ENCODE assay signal across 39 cellular contexts in genomic region chr14:70133461-70133860, GRCh38. TPM values are rescaled to one million over a fixed set of nuclear protein-coding genes. Genes with fewer than 3 reads are reported as not detected.
DNase-seq lines count a peak whose midpoint lies in the region; ATAC-seq, FAIRE-seq and TF ChIP-seq lines count a peak whose summit lies in the region.
"Had no signal": no experiment of that assay in that cellular context is flagged by ENCODE, and none has a peak within 500 bp of the region (broad histone marks: within the 10 kb centered on the region; RNA-seq: fewer than 3 reads in every experiment).

No MANE protein-coding gene starts in this region.

- H3K9me1 ChIP-seq in IMR-90 (ENCODE audit: insufficient read depth, low read length): no peaks in the 10 kb centered on the region

- in situ Hi-C loops in HepG2 (cut with HindIII; ENCODE audit: extremely low pct_ligation_motif_present, low pct_unique_long_range_greater_than_20kb) (no loop called here), IMR-90 (cut with MboI; ENCODE audit: low sequenced_read_pairs) (no loop called here)

- TF ChIP-seq POLR2A in HepG2 (IDR thresholded peaks at IDR 0.05; ENCODE audit: insufficient read depth in 1 of 2, low read depth in 2 of 2, low read length in 2 of 2) (no peak), right lobe of liver (IDR thresholded peaks at IDR 0.05) (no peak), A549 (IDR thresholded peaks at IDR 0.05; ENCODE audit: low read length) (no peak), IMR-90 (IDR thresholded peaks at IDR 0.05; ENCODE audit: low read depth, low read length) (no peak), thyroid gland (IDR thresholded peaks at IDR 0.05) (no peak)

- no peaks in the 10 kb centered on the region for H3K9me3 ChIP-seq in HepG2 (ENCODE audit: low read length)
- no peaks in the 10 kb centered on the region for H3K9me3 ChIP-seq in right lobe of liver
- H3K9me3 ChIP-seq in A549: no peaks in the 10 kb centered on the region
- no peaks in the 10 kb centered on the region for H3K9me3 ChIP-seq in IMR-90 (ENCODE audit: control insufficient read depth, insufficient read depth, low read length)
- no peaks in the 10 kb centered on the region for H3K9me3 ChIP-seq in thyroid gland
- H3K9me3 ChIP-seq: BE2C; BLaER1; BLaER1 treated with 17β-estradiol and CSF1 and Interleukin-3, amounts not matched to agents 10 nM and 100 nM; Caco-2 had no signal

- no peak overlapping the region for H3K18ac ChIP-seq in IMR-90 (ENCODE audit: low read depth, low read length)

- no peaks in the 10 kb centered on the region for H3K36me3 Mint-ChIP-seq in nephron progenitor cell (ENCODE audit: low read depth)
- no peaks in the 10 kb centered on the region for H3K36me3 Mint-ChIP-seq in activated CD8-positive, alpha-beta memory T cell treated with anti-CD3 and anti-CD28 coated beads, Interleukin-2, amount 10 ng/mL, durations not matched to agents 7 days and 5 days
- H3K36me3 Mint-ChIP-seq: CD14-positive monocyte; CD4-positive, alpha-beta memory T cell; CD4-positive, CD25-positive, alpha-beta regulatory T cell; CD8-positive, alpha-beta memory T cell; CD8-positive, alpha-beta T cell had no signal

- CTCF ChIA-PET in HepG2 (lab: Yijun Ruan, JAX; ENCODE audit: low intra/inter-chr PET ratio, low total read pairs) (no interaction called here), A549 (lab: Yijun Ruan, JAX) (interaction anchor here (1.3 to 1.4 kb wide), 2 partner anchors 9 to 13 kb away, joined by 3 to 5 read pairs; no protein-coding TSS in a partner anchor), IMR-90 (lab: Yijun Ruan, JAX) (interaction anchor here (0.6 kb wide), 1 partner anchor 67 kb away, joined by 3 read pairs; no protein-coding TSS in a partner anchor)
- CTCF ChIA-PET in activated CD8-positive, alpha-beta memory T cell treated with anti-CD3 and anti-CD28 coated beads, Interleukin-2, amount 10 ng/mL, durations not matched to agents 7 days and 5 days (lab: Charles Lee): no interaction called here

- TF ChIP-seq EP300 in HepG2 (IDR thresholded peaks at IDR 0.05; ENCODE audit: low read depth in 2 of 2, low read length in 2 of 2) (no peak), HepG2 (CRISPR knock-in tag; IDR thresholded peaks at IDR 0.05; ENCODE audit: borderline replicate concordance) (no peak), A549 (IDR thresholded peaks at IDR 0.05) (no peak)

- H3K9ac ChIP-seq in HepG2 (ENCODE audit: insufficient read depth, low read depth, low read length): no peak overlapping the region
- no peak overlapping the region for H3K9ac ChIP-seq in IMR-90 (ENCODE audit: low read depth, low read length)
- H3K9ac ChIP-seq: BLaER1; BLaER1 treated with 17β-estradiol and CSF1 and Interleukin-3, amounts not matched to agents 10 nM and 100 nM had no signal

- H3K4me1 ChIP-seq in HepG2 (ENCODE audit: insufficient read depth, low read length) (no peaks in the 10 kb centered on the region), right lobe of liver (no peaks in the 10 kb centered on the region), A549 (no peaks in the 10 kb centered on the region), IMR-90 (ENCODE audit: control insufficient read depth, insufficient read depth, low read length) (no peaks in the 10 kb centered on the region), thyroid gland (no peaks in the 10 kb centered on the region)
- H3K4me1 ChIP-seq: BE2C; BLaER1; BLaER1 treated with 17β-estradiol and CSF1 and Interleukin-3, amounts not matched to agents 10 nM and 100 nM; Caco-2 had no signal

- H3K27ac ChIP-seq in HepG2 (ENCODE audit: extremely low read length, insufficient read depth, low read length) (no peak overlapping the region), right lobe of liver (no peak overlapping the region), A549 (no peak overlapping the region), IMR-90 (ENCODE audit: insufficient read depth, low read length) (no peak overlapping the region), thyroid gland (no peak overlapping the region)
- H3K27ac ChIP-seq: 22Rv1; BLaER1; BLaER1 treated with 17β-estradiol and CSF1 and Interleukin-3, amounts not matched to agents 10 nM and 100 nM; C4-2B had no signal

- no peak overlapping the region for H3K14ac ChIP-seq in IMR-90 (replicated peaks; ENCODE audit: low read depth, low read length)

- H2AK5ac ChIP-seq in IMR-90 (ENCODE audit: low read depth, low read length): no peak overlapping the region

- H3K4ac ChIP-seq in IMR-90 (ENCODE audit: low read depth, low read length): no peak overlapping the region

- H3K23ac ChIP-seq in IMR-90 (ENCODE audit: low read depth, low read length): no peak overlapping the region

- no peak overlapping the region for H2BK20ac ChIP-seq in IMR-90 (ENCODE audit: low read depth, low read length)

- H4K20me1 ChIP-seq in HepG2 (ENCODE audit: insufficient read depth, low read length): no peaks in the 10 kb centered on the region
- H4K20me1 ChIP-seq in IMR-90 (ENCODE audit: insufficient read depth, low read length): no peaks in the 10 kb centered on the region
- H4K20me1 ChIP-seq: BLaER1; BLaER1 treated with 17β-estradiol and CSF1 and Interleukin-3, amounts not matched to agents 10 nM and 100 nM had no signal

- no peak overlapping the region for H2AFZ ChIP-seq in HepG2 (ENCODE audit: low read length)
- no peak overlapping the region for H2AFZ ChIP-seq in IMR-90 (replicated peaks; ENCODE audit: low read length, poor library complexity)

- POLR2A ChIA-PET in HepG2 (lab: Yijun Ruan, JAX): no interaction called here
- POLR2A ChIA-PET in A549 (lab: Yijun Ruan, JAX): no interaction called here
- POLR2A ChIA-PET in IMR-90 (lab: Charles Lee; ENCODE audit: unreplicated experiment): no interaction called here

- peak overlapping the region; percentile 30 for H3K27ac Mint-ChIP-seq in nephron progenitor cell
- no peak overlapping the region for H3K27ac Mint-ChIP-seq in activated CD8-positive, alpha-beta memory T cell treated with anti-CD3 and anti-CD28 coated beads, Interleukin-2, amount 10 ng/mL, durations not matched to agents 7 days and 5 days
- H3K27ac Mint-ChIP-seq: B cell; CD14-positive monocyte; CD4-positive, alpha-beta memory T cell; CD4-positive, alpha-beta T cell; CD4-positive, CD25-positive, alpha-beta regulatory T cell; CD8-positive, alpha-beta memory T cell; CD8-positive, alpha-beta T cell had no signal

- H3K4me3 ChIP-seq in HepG2 (replicated peaks in 1 of 3; ENCODE audit: insufficient read depth in 1 of 3, low read depth in 2 of 3, low read length in 3 of 3): no peak overlapping the region
- no peak overlapping the region for H3K4me3 ChIP-seq in right lobe of liver
- H3K4me3 ChIP-seq in A549: no peak overlapping the region
- no peak overlapping the region for H3K4me3 ChIP-seq in IMR-90 (ENCODE audit: insufficient read depth, low read depth, low read length)
- H3K4me3 ChIP-seq in thyroid gland (replicated peaks in 1 of 3): no peak overlapping the region
- H3K4me3 ChIP-seq: BLaER1; BLaER1 treated with 17β-estradiol and CSF1 and Interleukin-3, amounts not matched to agents 10 nM and 100 nM had no signal

- H3K27me3 ChIP-seq in HepG2 (ENCODE audit: control insufficient read depth in 1 of 2, insufficient read depth in 2 of 2, low read length in 2 of 2): peaks cover 0 to 2% of the 10 kb centered on the region in 2 experiments; a peak in 2 of 5 replicates
- no peaks in the 10 kb centered on the region for H3K27me3 ChIP-seq in right lobe of liver
- H3K27me3 ChIP-seq in IMR-90 (ENCODE audit: control insufficient read depth, insufficient read depth, low read length): no peaks in the 10 kb centered on the region
- no peaks in the 10 kb centered on the region for H3K27me3 ChIP-seq in thyroid gland
- H3K27me3 ChIP-seq: BLaER1; BLaER1 treated with 17β-estradiol and CSF1 and Interleukin-3, amounts not matched to agents 10 nM and 100 nM had no signal

- peaks cover 3% of the 10 kb centered on the region for H3K27me3 Mint-ChIP-seq in nephron progenitor cell (ENCODE audit: low read depth, poor library complexity)
- peaks cover 43% of the 10 kb centered on the region for H3K27me3 Mint-ChIP-seq in activated CD8-positive, alpha-beta memory T cell treated with anti-CD3 and anti-CD28 coated beads, Interleukin-2, amount 10 ng/mL, durations not matched to agents 7 days and 5 days

- H4K5ac ChIP-seq in IMR-90 (ENCODE audit: low read depth, low read length): no peak overlapping the region

- DNase-seq in HepG2 (ENCODE audit: low spot score) (no peak), right lobe of liver (no peak), A549 (ENCODE audit: low read depth in 1 of 2, low spot score in 1 of 2) (no peak), IMR-90 (no peak), nephron progenitor cell (no peak), thyroid gland (no peak), NCI-H748 treated with DMSO at 0.1 percent for 48 hours (lab: John Stamatoyannopoulos, UW) (no peak)
- DNase-seq in activated CD8-positive, alpha-beta memory T cell treated with anti-CD3 and anti-CD28 coated beads, Interleukin-2, amount 10 ng/mL, durations not matched to agents 7 days and 5 days: no peak
- DNase-seq: 8988T; ACHN; AML-193; BE2C; C1 segment of cervical spinal cord; Caco-2; Calu3; CD4-positive, alpha-beta memory T cell; CD4-positive, alpha-beta T cell; CD4-positive, CD25-positive, alpha-beta regulatory T cell; CD8-positive, alpha-beta memory T cell; CD8-positive, alpha-beta T cell; COR-L47; DMS 273 treated with DMSO at 0.1 percent for 48 hours; DMS153; DMS53; DMS79; DMS79 treated with DMSO at 0.1 percent for 48 hours; DND-41; EL had no signal

- H3K9me3 Mint-ChIP-seq in nephron progenitor cell: no peaks in the 10 kb centered on the region
- H3K9me3 Mint-ChIP-seq in activated CD8-positive, alpha-beta memory T cell treated with anti-CD3 and anti-CD28 coated beads, Interleukin-2, amount 10 ng/mL, durations not matched to agents 7 days and 5 days (ENCODE audit: low read depth): no peaks in the 10 kb centered on the region
- H3K9me3 Mint-ChIP-seq: CD4-positive, alpha-beta T cell; CD8-positive, alpha-beta memory T cell; CD8-positive, alpha-beta T cell had no signal

- intact Hi-C loops in HepG2 (cut with micrococcal nuclease; ENCODE audit: unreplicated experiment) (no loop called here), right lobe of liver (cut with DNase I) (no loop called here), IMR-90 (cut with micrococcal nuclease) (no loop called here), thyroid gland (cut with DNase I) (no loop called here)

- H2BK15ac ChIP-seq in IMR-90 (ENCODE audit: low read depth, low read length): no peak overlapping the region

- dilution Hi-C loops in IMR-90 (cut with HindIII; ENCODE audit: low sequenced_read_pairs, unreplicated experiment): no loop called here

- ATAC-seq in HepG2 (no peak), right lobe of liver (no peak), A549 (no peak), IMR-90 (ENCODE audit: low read depth) (no peak)
- ATAC-seq in activated CD8-positive, alpha-beta memory T cell treated with anti-CD3 and anti-CD28 coated beads, Interleukin-2, amount 10 ng/mL, durations not matched to agents 7 days and 5 days: no peak
- ATAC-seq: CD8-positive, alpha-beta T cell had no signal

- H2BK5ac ChIP-seq in IMR-90 (ENCODE audit: low read depth, low read length, poor library complexity, severe bottlenecking): no peak overlapping the region

- no TSS peak for BruUV-seq in HepG2 (replicated peaks; lab: Mats Ljungman, UMichigan)
- no TSS peak for BruUV-seq in IMR-90 (replicated peaks; lab: Mats Ljungman, UMichigan)

- H3K4me3 Mint-ChIP-seq in nephron progenitor cell: no peak overlapping the region
- H3K4me3 Mint-ChIP-seq in activated CD8-positive, alpha-beta memory T cell treated with anti-CD3 and anti-CD28 coated beads, Interleukin-2, amount 10 ng/mL, durations not matched to agents 7 days and 5 days: no peak overlapping the region
- H3K4me3 Mint-ChIP-seq: B cell; CD14-positive monocyte; CD4-positive, alpha-beta memory T cell; CD4-positive, alpha-beta T cell; CD4-positive, CD25-positive, alpha-beta regulatory T cell; CD8-positive, alpha-beta memory T cell; CD8-positive, alpha-beta T cell had no signal

- WGBS in HepG2 (ENCODE audit: low lambda C conversion rate): 0% methylated on average over 2 of the region's 2 CpGs
- 58% methylated on average over 2 of the region's 2 CpGs for WGBS in right lobe of liver (ENCODE audit: insufficient coverage, low coverage, low lambda C conversion rate, missing lambda C conversion rate)
- 0% methylated on average over 2 of the region's 2 CpGs for WGBS in A549 (ENCODE audit: missing lambda C conversion rate)
- no CpG with 5 or more reads among the region's 2 CpGs for WGBS in IMR-90 (ENCODE audit: extremely low coverage in 2 of 2, insufficient read length in 1 of 2), 2 experiments
- WGBS in thyroid gland, 2 donors: 86 to 89% methylated on average over 2 of the region's 2 CpGs

- no peak overlapping the region for H3K56ac ChIP-seq in IMR-90 (ENCODE audit: extremely low read depth, insufficient read depth, low read length)

- peaks cover 43% of the 10 kb centered on the region for H3K4me1 Mint-ChIP-seq in nephron progenitor cell
- H3K4me1 Mint-ChIP-seq in activated CD8-positive, alpha-beta memory T cell treated with anti-CD3 and anti-CD28 coated beads, Interleukin-2, amount 10 ng/mL, durations not matched to agents 7 days and 5 days: no peaks in the 10 kb centered on the region
- H3K4me1 Mint-ChIP-seq: B cell; CD14-positive monocyte; CD4-positive, alpha-beta memory T cell; CD4-positive, CD25-positive, alpha-beta regulatory T cell; CD8-positive, alpha-beta memory T cell had no signal

- no peaks in the 10 kb centered on the region for H3K79me1 ChIP-seq in IMR-90 (ENCODE audit: low read depth in 1 of 2, low read length in 2 of 2)

- H3K79me2 ChIP-seq in HepG2 (ENCODE audit: insufficient read depth, low read length): no peaks in the 10 kb centered on the region

- no peak overlapping the region for H2BK120ac ChIP-seq in IMR-90 (ENCODE audit: low read depth, low read length)

- TF ChIP-seq CTCF in HepG2 (CRISPR knock-in tag; IDR thresholded peaks at IDR 0.05) (no peak), right lobe of liver (IDR thresholded peaks at IDR 0.05) (no peak), A549 (IDR thresholded peaks at IDR 0.05) (no peak), IMR-90 (conservative IDR thresholded peaks at IDR 0.05; ENCODE audit: low read depth, low read length) (no peak), nephron progenitor cell (IDR thresholded peaks at IDR 0.05) (no peak), thyroid gland (IDR thresholded peaks at IDR 0.05) (no peak)

- no peak overlapping the region for H3K4me2 ChIP-seq in HepG2 (ENCODE audit: low read depth, low read length)
- H3K4me2 ChIP-seq in A549: no peak overlapping the region
- no peak overlapping the region for H3K4me2 ChIP-seq in IMR-90 (ENCODE audit: low read depth, low read length)
- H3K4me2 ChIP-seq: BLaER1; BLaER1 treated with 17β-estradiol and CSF1 and Interleukin-3, amounts not matched to agents 10 nM and 100 nM had no signal

- no peak for TF ChIP-seq RAD21 in HepG2 (CRISPR knock-in tag; IDR thresholded peaks at IDR 0.05)
- no peak for TF ChIP-seq RAD21 in A549 (conservative IDR thresholded peaks at IDR 0.05 in 1 of 2, IDR thresholded peaks at IDR 0.05 in 1 of 2)
- no peak for TF ChIP-seq RAD21 in IMR-90 (IDR thresholded peaks at IDR 0.05; ENCODE audit: low read length)

- H4K8ac ChIP-seq in IMR-90 (ENCODE audit: low read depth in 2 of 2, low read length in 2 of 2): no peak overlapping the region

- no peaks in the 10 kb centered on the region for H3K36me3 ChIP-seq in HepG2 (replicated peaks in 1 of 2; ENCODE audit: control insufficient read depth in 1 of 2, insufficient read depth in 2 of 2, low read length in 2 of 2)
- no peaks in the 10 kb centered on the region for H3K36me3 ChIP-seq in right lobe of liver
- H3K36me3 ChIP-seq in IMR-90 (ENCODE audit: control insufficient read depth, insufficient read depth, low read length): no peaks in the 10 kb centered on the region
- no peaks in the 10 kb centered on the region for H3K36me3 ChIP-seq in thyroid gland
- H3K36me3 ChIP-seq: BE2C; BLaER1; BLaER1 treated with 17β-estradiol and CSF1 and Interleukin-3, amounts not matched to agents 10 nM and 100 nM had no signal

- no peak overlapping the region for H4K91ac ChIP-seq in IMR-90 (ENCODE audit: insufficient read depth, low read depth, low read length)

- FAIRE-seq in HepG2 (lab: Jason Lieb, UNC): no peak
- FAIRE-seq in A549 (lab: Jason Lieb, UNC): no peak
- FAIRE-seq: A204.1, D721Med had no signal

- H2AK9ac ChIP-seq in IMR-90 (replicated peaks; ENCODE audit: low read depth, low read length, poor library complexity): no peak overlapping the region

RNA-seq across cellular contexts. Expression of gene SLC8A3, which starts 55.3 kb away (rescaled TPM):
- total RNA-seq in HepG2 (2016; rRNA removed; fragmentation: Illumina TruSeq; extraction: Trizol) (0.02 TPM in 1 of 2 replicates, not detected in the other), right lobe of liver (under 1 TPM in 3 of 6 experiments, not detected in 3; 0.05 to 0.13 (median 0.12) TPM), IMR-90 (2012; rRNA removed) (under 0.01 TPM in 1 of 2 replicates, not detected in the other), thyroid gland (under 1 TPM in 1 of 4 donors, not detected in 3; 0.29 TPM)
- not detected in 2 replicates for total RNA-seq in HepG2 (2016; cell fraction: cytosol; rRNA removed; fragmentation: Illumina TruSeq; extraction: Trizol; ENCODE audit: low read depth)
- not detected in 2 replicates for total RNA-seq in HepG2 (2016; cell fraction: insoluble cytoplasmic fraction; rRNA removed; fragmentation: Illumina TruSeq; extraction: Trizol)
- total RNA-seq in HepG2 (2016; cell fraction: membrane; rRNA removed; fragmentation: Illumina TruSeq; extraction: Trizol): 0.14 TPM in 1 of 2 replicates, not detected in the other
- total RNA-seq in HepG2 (2016; cell fraction: nucleus; rRNA removed; fragmentation: Illumina TruSeq; extraction: Trizol): 0.22 TPM in 1 of 2 replicates, not detected in the other
- polyA plus RNA-seq in HepG2 (2011; rRNA removed) (0.01 TPM in 1 of 2 replicates, not detected in the other), A549 (2011; rRNA removed) (not detected in 2 replicates), A549 (2017; fragmentation: RNase III; extraction: RNeasy Plus Mini Kit Qiagen cat#74134 plus additional on column Dnase treatment) (not detected in 3 replicates), IMR-90 (2012; rRNA removed) (not detected in 2 replicates)
- polyA plus RNA-seq in HepG2 (2011; cell fraction: cytosol; rRNA removed): 0.04 TPM in 1 of 2 replicates, not detected in the other
- polyA plus RNA-seq in HepG2 (2011; cell fraction: nucleus; rRNA removed): 0.05 TPM in 1 of 2 replicates, not detected in the other
- 0.08 and 0.19 TPM in 2 replicates for polyA plus RNA-seq in HepG2 (2012)
- polyA plus RNA-seq in HepG2 (2016; cell fraction: cytosol; fragmentation: Illumina TruSeq; extraction: Trizol; ENCODE audit: low read depth): not detected in 2 replicates
- polyA plus RNA-seq in HepG2 (2016; cell fraction: insoluble cytoplasmic fraction; fragmentation: Illumina TruSeq; extraction: Trizol; ENCODE audit: low read depth): not detected in 2 replicates
- not detected in 2 replicates for polyA plus RNA-seq in HepG2 (2016; cell fraction: membrane; fragmentation: Illumina TruSeq; extraction: Trizol; ENCODE audit: low read depth)
- not detected in 2 replicates for polyA plus RNA-seq in HepG2 (2016; cell fraction: nucleus; fragmentation: Illumina TruSeq; extraction: Trizol; ENCODE audit: insufficient read depth, low read depth)
- polyA minus RNA-seq in HepG2 (2011; rRNA and poly(A)+ RNA removed; ENCODE audit: low replicate concordance): 0.08 TPM in 1 of 2 replicates, not detected in the other
- polyA minus RNA-seq in HepG2 (2011; cell fraction: cytosol; rRNA and poly(A)+ RNA removed): not detected in 2 replicates
- 0.25 and 0.39 TPM in 2 replicates for polyA minus RNA-seq in HepG2 (2011; cell fraction: nucleus; rRNA and poly(A)+ RNA removed)
- not detected in 2 replicates for polyA plus RNA-seq in A549 (2012; cell fraction: cytosol; rRNA removed)
- not detected in 2 replicates for polyA plus RNA-seq in A549 (2012; cell fraction: nucleus; rRNA removed)
- 0.05 and 0.08 TPM in 2 replicates for polyA minus RNA-seq in A549 (2011; rRNA and poly(A)+ RNA removed)
- not detected in 2 replicates for polyA plus RNA-seq in IMR-90 (2012; cell fraction: cytosol; rRNA removed)
- 0.01 and 0.05 TPM in 2 replicates for polyA plus RNA-seq in IMR-90 (2012; cell fraction: nucleus; rRNA removed; ENCODE audit: low replicate concordance)
- not detected for total RNA-seq in activated CD8-positive, alpha-beta memory T cell treated with anti-CD3 and anti-CD28 coated beads, Interleukin-2, amount 10 ng/mL, durations not matched to agents 7 days and 5 days
- total RNA-seq: A172; A673; Caco-2; Calu3; CD4-positive, alpha-beta memory T cell; CD4-positive, alpha-beta T cell; CD8-positive, alpha-beta T cell had no signal
- polyA plus RNA-seq: AG04450; CD14-positive monocyte; CD4-positive, alpha-beta memory T cell; CD4-positive, CD25-positive, alpha-beta regulatory T cell; CD8-positive, alpha-beta memory T cell had no signal

Comparison
In these comparisons a context has a peak if more than half of its experiments do, and no peak if none do; other contexts are left out.
1. CTCF ChIA-PET loops: an anchor here in A549 (1.3 to 1.4 kb wide) and IMR-90 (0.6 kb wide); none called in HepG2 and activated CD8-positive, alpha-beta memory T cell treated with anti-CD3 and anti-CD28 coated beads, Interleukin-2, amount 10 ng/mL, durations not matched to agents 7 days and 5 days.
2. Of the 38 proteins assayed by ChIP-seq in both HepG2 and A549: peak only in HepG2: none; only in A549: none; in both: MAFK; in neither: 37.